In genomic region chr13:40344270-40345148, GRCh38 we compare ENCODE assay signal across 12 cellular contexts.
DNase-seq lines count a peak whose midpoint lies in the region; ATAC-seq and TF ChIP-seq lines count a peak whose summit lies in the region.
"Had no signal": no experiment of that assay in that cellular context is flagged by ENCODE, and none has a peak within 500 bp of the region (broad histone marks: within the 10 kb centered on the region; RNA-seq: fewer than 3 reads in every experiment).

No MANE protein-coding gene starts in this region.

- H3K4me1 ChIP-seq in HUES64 (ENCODE audit: insufficient read depth, low read length) (peaks cover 50% of the 10 kb centered on the region), psoas muscle (peaks cover 44% of the 10 kb centered on the region), sigmoid colon (peaks cover 0 to 33% (median 27%) of the 10 kb centered on the region in 4 donors)

- TF ChIP-seq EP300 in sigmoid colon (IDR thresholded peaks at IDR 0.05), result no peak

- no peaks in the 10 kb centered on the region; the same call in none of the 2 replicates for H3K27me3 Mint-ChIP-seq in HFFc6 (ENCODE audit: insufficient read depth)
- H3K27me3 Mint-ChIP-seq: T-cell had no signal

- no peak overlapping the region for H3K27ac Mint-ChIP-seq in HFFc6
- H3K27ac Mint-ChIP-seq: activated CD8-positive, alpha-beta T cell treated with anti-CD3 and anti-CD28 coated beads, Interleukin-2, amount 10 ng/mL, durations not matched to agents 7 days and 5 days; T-cell had no signal

- H3K36me3 ChIP-seq in HUES64 (ENCODE audit: insufficient read depth, low read length), result no peaks in the 10 kb centered on the region
- no peaks in the 10 kb centered on the region for H3K36me3 ChIP-seq in psoas muscle (ENCODE audit: insufficient read depth in 1 of 2, low read depth in 1 of 2)
- no peaks in the 10 kb centered on the region for H3K36me3 ChIP-seq in sigmoid colon

- no peak for TF ChIP-seq CTCF in fibroblast of mammary gland (conservative IDR thresholded peaks at IDR 0.05; ENCODE audit: control insufficient read depth, insufficient read depth, low read depth, low read length)
- TF ChIP-seq CTCF in psoas muscle (IDR thresholded peaks at IDR 0.05), result no peak
- no peak for TF ChIP-seq CTCF in sigmoid colon (IDR thresholded peaks at IDR 0.05)
- TF ChIP-seq CTCF in HFFc6 (IDR thresholded peaks at IDR 0.05), result no peak

- H3K4me1 Mint-ChIP-seq in HFFc6 (ENCODE audit: low read depth), result no peaks in the 10 kb centered on the region; the same call in 1 of the 2 replicates

- H3K9me3 ChIP-seq in HUES64 (ENCODE audit: insufficient read depth, low read depth, low read length), result no peaks in the 10 kb centered on the region
- H3K9me3 ChIP-seq in psoas muscle, result no peaks in the 10 kb centered on the region
- H3K9me3 ChIP-seq in sigmoid colon, result no peaks in the 10 kb centered on the region

- H3K4me3 ChIP-seq in HUES64 (ENCODE audit: low read length) (no peak overlapping the region), fibroblast of mammary gland (ENCODE audit: control insufficient read depth, low read depth, low read length) (no peak overlapping the region), psoas muscle (no peak overlapping the region), sigmoid colon (no peak overlapping the region)

- H3K27me3 ChIP-seq in HUES64 (ENCODE audit: insufficient read depth, low read length) (peaks cover 13% of the 10 kb centered on the region; the same call in 1 of the 2 replicates), psoas muscle (ENCODE audit: insufficient read depth in 3 of 3, low read length in 2 of 3) (no peaks in the 10 kb centered on the region), sigmoid colon (no peaks in the 10 kb centered on the region)

- peak; percentile 36 for DNase-seq in fibroblast of mammary gland (ENCODE audit: low read depth)
- DNase-seq in psoas muscle, result peak; percentile 50 to 86
- DNase-seq in NCI-H187 treated with DMSO at 0.1 percent for 48 hours (lab: John Stamatoyannopoulos, UW), result no peak
- no peak for DNase-seq in sigmoid colon
- no peak for DNase-seq in HFFc6
- DNase-seq: activated CD8-positive, alpha-beta T cell treated with anti-CD3 and anti-CD28 coated beads, Interleukin-2, amount 10 ng/mL, durations not matched to agents 7 days and 5 days; amniotic stem cell; islet precursor cell; NCI-H345; T-cell had no signal

- H3K9me3 Mint-ChIP-seq in HFFc6, result no peaks in the 10 kb centered on the region; the same call in 1 of the 2 replicates
- H3K9me3 Mint-ChIP-seq: T-cell had no signal

- ATAC-seq in GM19324 (IDR thresholded peaks at IDR 0.05; ENCODE audit: low FRiP score, unreplicated experiment), result peak; percentile 66
- ATAC-seq in psoas muscle, result peak; percentile 82 to 86 (median 85)
- ATAC-seq: activated CD8-positive, alpha-beta T cell treated with anti-CD3 and anti-CD28 coated beads, Interleukin-2, amount 10 ng/mL, durations not matched to agents 7 days and 5 days; T-cell had no signal

- WGBS in HUES64, result 75% methylated on average over 11 of the region's 11 CpGs
- 29 to 35% (median 32%) methylated on average over 11 of the region's 11 CpGs for WGBS in psoas muscle, 3 donors
- WGBS in sigmoid colon, 2 donors, result 64 to 73% methylated on average over 11 of the region's 11 CpGs

- no peak for TF ChIP-seq POLR2A in sigmoid colon (IDR thresholded peaks at IDR 0.05)

- H3K4me3 Mint-ChIP-seq in HFFc6, result no peak overlapping the region
- H3K4me3 Mint-ChIP-seq: activated CD8-positive, alpha-beta T cell treated with anti-CD3 and anti-CD28 coated beads, Interleukin-2, amount 10 ng/mL, durations not matched to agents 7 days and 5 days; T-cell had no signal

- 0 out of 2 replicates have a peak overlapping the region, but pooled peaks have one; percentile 11 for H3K27ac ChIP-seq in HUES64 (ENCODE audit: low read depth, low read length)
- H3K27ac ChIP-seq in psoas muscle, result peak overlapping the region; percentile 81
- H3K27ac ChIP-seq in sigmoid colon, result peak overlapping the region in 1 of 4 donors; percentile 17

- no peak overlapping the region for H3K9ac ChIP-seq in HUES64 (ENCODE audit: low read depth, low read length)

- no peaks in the 10 kb centered on the region for H3K36me3 Mint-ChIP-seq in HFFc6 (ENCODE audit: low read depth)
- H3K36me3 Mint-ChIP-seq: T-cell had no signal

- intact Hi-C loops in psoas muscle (cut with DNase I), result loop anchor here (5.0 to 10.0 kb wide), 4 partner anchors 107 to 323 kb away; partner anchors contain the start of gene FOXO1 (in 2 of the 2)
- intact Hi-C loops in sigmoid colon (cut with DNase I), result no loop called here

Comparison
In these comparisons a context has a peak if more than half of its experiments do, and no peak if none do; other contexts are left out.
1. DNase-seq: peak in fibroblast of mammary gland (single experiment) and psoas muscle (2 of 2); none in NCI-H187 treated with DMSO at 0.1 percent for 48 hours (single experiment), sigmoid colon (single experiment) and HFFc6 (single experiment).